21 cellular contexts compared by ENCODE assay signal in the genomic region with DNA sequence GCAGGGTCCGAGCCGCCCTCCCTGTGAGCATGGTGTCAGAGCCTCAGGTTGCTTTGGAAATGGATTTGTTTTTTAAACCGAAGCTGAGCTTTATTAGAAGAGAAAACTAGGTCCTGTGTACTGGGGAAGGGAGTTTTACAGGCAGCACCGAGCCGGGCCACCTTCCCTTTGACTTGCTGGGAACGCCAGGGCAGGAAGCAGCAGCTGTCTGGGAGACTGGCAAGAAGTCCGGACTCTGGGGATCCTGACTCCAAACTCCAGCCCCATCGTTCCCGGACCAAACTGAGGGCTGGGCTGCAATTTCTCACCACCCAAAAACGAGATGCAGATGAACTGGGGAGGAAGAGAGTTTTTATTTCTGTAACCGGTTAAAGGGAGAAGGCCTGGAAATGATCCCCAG.
DNase-seq lines count a peak whose midpoint lies in the region; ATAC-seq, FAIRE-seq and TF ChIP-seq lines count a peak whose summit lies in the region.
"Had no signal": no experiment of that assay in that cellular context is flagged by ENCODE, and none has a peak within 500 bp of the region (broad histone marks: within the 10 kb centered on the region; RNA-seq: fewer than 3 reads in every experiment).

No MANE protein-coding gene starts in this region.

- H3K4me1 Mint-ChIP-seq in neural progenitor cell: peaks cover 9% of the 10 kb centered on the region
- H3K4me1 Mint-ChIP-seq: IgD-negative memory B cell had no signal

- no peak for DNase-seq in HTR-8/SVneo (ENCODE audit: insufficient read length, low spot score)
- no peak for DNase-seq in left cardiac atrium
- no peak for DNase-seq in neural progenitor cell (ENCODE audit: low spot score)
- DNase-seq in activated CD8-positive, alpha-beta memory T cell treated with anti-CD3 and anti-CD28 coated beads, Interleukin-2, amount 50 U/mL, for 48 hours: no peak
- DNase-seq in NK-92 treated with Interleukin-12 subunit alpha and Interleukin-12 subunit beta, amount 100 ng/mL, for 24 hours (lab: John Stamatoyannopoulos, UW): no peak
- DNase-seq: 8988T, DMS 273 treated with DMSO at 0.1 percent for 48 hours, Kasumi-1, MM.1S, NCI-H1092 treated with DMSO at 0.1 percent for 48 hours, NCI-H2081 treated with DMSO at 0.1 percent for 48 hours, NCI-H510A treated with DMSO at 0.1 percent for 48 hours, NCI-H82, PC-9 had no signal

- H3K27ac ChIP-seq in ACC112 (ENCODE audit: low read depth, low read length) (no peak overlapping the region), neural progenitor cell (no peak overlapping the region)
- H3K27ac ChIP-seq: PC-9 had no signal

- H3K4me3 ChIP-seq in ACC112 (ENCODE audit: low read depth, low read length) (no peak overlapping the region), neural progenitor cell (no peak overlapping the region)
- H3K4me3 ChIP-seq: PC-9 had no signal

- peaks cover 16% of the 10 kb centered on the region for H3K9me3 Mint-ChIP-seq in neural progenitor cell

- intact Hi-C loops in left cardiac atrium (cut with DNase I): no loop called here

- peaks cover 5% of the 10 kb centered on the region for H3K9me3 ChIP-seq in neural progenitor cell (ENCODE audit: low read depth)

- H4K20me1 ChIP-seq in neural progenitor cell (ENCODE audit: low read depth): no peaks in the 10 kb centered on the region

- no peak overlapping the region for H3K4me3 Mint-ChIP-seq in neural progenitor cell
- H3K4me3 Mint-ChIP-seq: IgD-negative memory B cell had no signal

- H3K4me1 ChIP-seq in ACC112 (ENCODE audit: control insufficient read depth, insufficient read depth, low read length, unreplicated experiment) (peaks cover 6% of the 10 kb centered on the region), neural progenitor cell (peaks cover 6% of the 10 kb centered on the region)

- H3K79me2 ChIP-seq in ACC112 (ENCODE audit: control insufficient read depth, insufficient read depth, low read length, unreplicated experiment) (no peaks in the 10 kb centered on the region), neural progenitor cell (ENCODE audit: low read depth) (no peaks in the 10 kb centered on the region)

- H3K27me3 Mint-ChIP-seq in neural progenitor cell (ENCODE audit: insufficient read depth, low read depth): peaks cover 3% of the 10 kb centered on the region

- TF ChIP-seq CTCF in neural progenitor cell (IDR thresholded peaks at IDR 0.05): no peak

- no peaks in the 10 kb centered on the region for H3F3A ChIP-seq in neural progenitor cell (ENCODE audit: low read depth)

- H3K36me3 Mint-ChIP-seq in neural progenitor cell: no peaks in the 10 kb centered on the region

- peak overlapping the region; percentile 61 for H2AFZ ChIP-seq in ACC112 (ENCODE audit: low read length, unreplicated experiment)
- peak overlapping the region; percentile 48 for H2AFZ ChIP-seq in neural progenitor cell (replicated peaks)
- H2AFZ ChIP-seq: PC-9 had no signal

- no peak overlapping the region for H3K9ac ChIP-seq in neural progenitor cell

- no peak overlapping the region for H3K4me2 ChIP-seq in neural progenitor cell
- H3K4me2 ChIP-seq: PC-9 had no signal

- H3K27me3 ChIP-seq in ACC112 (ENCODE audit: insufficient read depth, low read length) (peaks cover 27% of the 10 kb centered on the region), neural progenitor cell (no peaks in the 10 kb centered on the region)

- H3K36me3 ChIP-seq in ACC112 (ENCODE audit: insufficient read depth, low read length): no peaks in the 10 kb centered on the region
- H3K36me3 ChIP-seq in neural progenitor cell: no peaks in the 10 kb centered on the region

- peak; percentile 16 for FAIRE-seq in HTR-8/SVneo (lab: Jason Lieb, UNC)
- FAIRE-seq: GM12891, GM18507, H54 had no signal

- peak overlapping the region; percentile 33 for H3K27ac Mint-ChIP-seq in neural progenitor cell
- H3K27ac Mint-ChIP-seq: IgD-negative memory B cell had no signal

- ATAC-seq in left cardiac atrium (peak; percentile 51 to 55), HG03280 (IDR thresholded peaks at IDR 0.05; ENCODE audit: unreplicated experiment) (no peak), GM19397 (IDR thresholded peaks at IDR 0.05; ENCODE audit: unreplicated experiment) (no peak)

Comparison
In these comparisons a context has a peak if more than half of its experiments do, and no peak if none do; other contexts are left out.
1. ATAC-seq: peak in left cardiac atrium (2 of 2); none in HG03280 (single experiment) and GM19397 (single experiment).